14 cellular contexts compared by ENCODE assay signal in genomic region chr9:116870566-116870965, GRCh38.
DNase-seq lines count a peak whose midpoint lies in the region; ATAC-seq and TF ChIP-seq lines count a peak whose summit lies in the region.
"Had no signal": no experiment of that assay in that cellular context is flagged by ENCODE, and none has a peak within 500 bp of the region (broad histone marks: within the 10 kb centered on the region; RNA-seq: fewer than 3 reads in every experiment).

No MANE protein-coding gene starts in this region.

- ATAC-seq in HG03039 (IDR thresholded peaks at IDR 0.05; ENCODE audit: unreplicated experiment) (no peak), GM18502 (IDR thresholded peaks at IDR 0.05; ENCODE audit: poor library complexity, unreplicated experiment) (no peak)
- ATAC-seq: stimulated activated naive CD8-positive, alpha-beta T cell treated with anti-CD3 and anti-CD28 coated beads, Interleukin-15, amount 100 ng/mL, for 72 hours; T-cell had no signal

- no peak for TF ChIP-seq CTCF in lower leg skin (IDR thresholded peaks at IDR 0.05)

- WGBS in lower leg skin, 2 donors, result 54 to 61% methylated on average over 3 of the region's 3 CpGs

- DNase-seq in NCI-H82 (lab: John Stamatoyannopoulos, UW), result peak; percentile 33
- DNase-seq in NCI-H82 treated with DMSO at 0.1 percent for 48 hours (lab: John Stamatoyannopoulos, UW; ENCODE audit: unreplicated experiment), result no peak
- DNase-seq in SW480 (ENCODE audit: low spot score), result peak; percentile 82
- peak; percentile 98 for DNase-seq in islet precursor cell
- DNase-seq in ureter (ENCODE audit: low spot score), result peak; percentile 74
- no peak for DNase-seq in lower leg skin (ENCODE audit: low spot score in 2 of 2)
- DNase-seq: activated naive CD8-positive, alpha-beta T cell treated with anti-CD3 and anti-CD28 coated beads, Interleukin-2, amount 10 ng/mL, durations not matched to agents 7 days and 5 days; activated T-cell treated with anti-CD3 and anti-CD28 coated beads, Interleukin-2, amount 50 U/mL, for 1 hour; head of caudate nucleus; MM.1S; stimulated activated naive CD8-positive, alpha-beta T cell treated with anti-CD3 and anti-CD28 coated beads, Interleukin-15, amount 100 ng/mL, for 72 hours; T-cell had no signal

- intact Hi-C loops in lower leg skin (cut with DNase I; ENCODE audit: low total_unique reads), result no loop called here

- no peak for TF ChIP-seq POLR2A in lower leg skin (IDR thresholded peaks at IDR 0.05)

- no peak overlapping the region for H3K4me3 ChIP-seq in lower leg skin (ENCODE audit: low read depth, poor library complexity, severe bottlenecking)

Comparison
In these comparisons a context has a peak if more than half of its experiments do, and no peak if none do; other contexts are left out.
1. DNase-seq: peak in NCI-H82 (single experiment), SW480 (single experiment), islet precursor cell (single experiment) and ureter (single experiment); none in NCI-H82 treated with DMSO at 0.1 percent for 48 hours (single experiment) and lower leg skin (0 of 2).